In the genomic region with DNA sequence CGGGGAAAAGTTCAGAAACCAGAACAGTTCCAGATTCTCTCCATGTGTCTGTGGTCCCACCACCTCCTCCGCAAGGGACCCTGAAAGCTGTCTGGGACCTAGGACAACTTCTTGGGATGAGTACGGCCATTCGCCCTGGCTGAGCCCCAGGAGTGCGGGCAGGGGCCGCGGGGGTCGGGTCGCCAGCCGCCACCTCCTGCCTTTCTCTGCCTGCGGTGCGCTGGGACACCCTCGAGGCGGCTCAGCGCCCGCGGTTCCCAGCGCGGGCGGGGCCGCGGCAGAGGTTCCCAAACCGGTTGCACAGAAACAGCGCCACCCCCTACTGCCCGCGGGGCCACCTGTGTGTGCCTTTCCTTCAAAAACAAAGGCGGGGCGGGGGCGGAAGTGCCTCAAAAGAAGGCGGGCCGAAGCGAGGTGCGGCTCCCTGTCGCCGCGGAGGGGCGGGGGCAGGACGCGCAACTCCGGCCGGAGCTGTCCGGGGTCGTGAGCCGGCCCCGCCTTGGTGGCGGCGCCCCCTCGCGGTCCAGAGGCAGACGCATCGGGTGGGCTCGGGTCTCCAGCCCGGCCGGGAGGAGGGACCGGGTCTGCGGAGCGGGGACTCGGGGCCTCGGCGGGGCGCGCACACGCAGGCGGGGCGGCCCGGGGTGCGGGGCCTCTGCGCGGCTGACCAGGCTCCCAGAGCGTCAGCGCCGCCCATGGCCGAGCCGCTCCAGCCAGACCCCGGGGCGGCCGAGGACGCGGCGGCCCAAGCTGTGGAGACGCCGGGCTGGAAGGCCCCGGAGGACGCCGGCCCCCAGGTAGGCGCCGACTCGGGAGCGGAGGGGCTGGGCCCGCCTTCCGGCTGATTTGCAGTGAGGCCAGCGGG, we compare ENCODE assay signal across 8 cellular contexts. TPM values are rescaled to one million over a fixed set of nuclear protein-coding genes. Genes with fewer than 3 reads are reported as not detected.
DNase-seq lines count a peak whose midpoint lies in the region; ATAC-seq, FAIRE-seq and TF ChIP-seq lines count a peak whose summit lies in the region.

A gene with protein sequence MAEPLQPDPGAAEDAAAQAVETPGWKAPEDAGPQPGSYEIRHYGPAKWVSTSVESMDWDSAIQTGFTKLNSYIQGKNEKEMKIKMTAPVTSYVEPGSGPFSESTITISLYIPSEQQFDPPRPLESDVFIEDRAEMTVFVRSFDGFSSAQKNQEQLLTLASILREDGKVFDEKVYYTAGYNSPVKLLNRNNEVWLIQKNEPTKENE (plus strand): TSS at position 423 of the 865 bp plus-strand sequence. CDS start 273 bp downstream, at position 696.

- peaks cover 26% of the 10 kb centered on the region for H3K36me3 Mint-ChIP-seq in nephron progenitor cell (ENCODE audit: low read depth)
- H3K36me3 Mint-ChIP-seq in stimulated activated naive CD8-positive, alpha-beta T cell treated with anti-CD3 and anti-CD28 coated beads, Interleukin-15, Interleukin-2, amounts not matched to agents 100 ng/mL and 50 ng/mL, for 24 hours (ENCODE audit: low read depth) = peaks cover 28% of the 10 kb centered on the region

- H3K27ac ChIP-seq in RWPE2 (ENCODE audit: poor library complexity, severe bottlenecking) = peak within 1 kb of the TSS; percentile 59

- peak; percentile 87 for ATAC-seq in RWPE2 (ENCODE audit: low read depth)

- H3K9me3 Mint-ChIP-seq in nephron progenitor cell = no peaks in the 10 kb centered on the region
- H3K9me3 Mint-ChIP-seq in stimulated activated naive CD8-positive, alpha-beta T cell treated with anti-CD3 and anti-CD28 coated beads, Interleukin-15, Interleukin-2, amounts not matched to agents 100 ng/mL and 50 ng/mL, for 24 hours = no peaks in the 10 kb centered on the region

- H4K20me1 ChIP-seq in Loucy (ENCODE audit: insufficient read depth, low read length, poor library complexity, severe bottlenecking) = no peaks in the 10 kb centered on the region

- H3K4me1 ChIP-seq in Loucy (ENCODE audit: insufficient read depth, low read length, poor library complexity, severe bottlenecking) (peaks cover 19% of the 10 kb centered on the region), RWPE2 (ENCODE audit: insufficient read depth, poor library complexity, severe bottlenecking) (peaks cover 5% of the 10 kb centered on the region)

- peak within 1 kb of the TSS; percentile 96 for H2AFZ ChIP-seq in Loucy (ENCODE audit: low read length)

- H3K4me2 ChIP-seq in Loucy (ENCODE audit: low read depth, low read length, poor library complexity, severe bottlenecking) = peak within 1 kb of the TSS; percentile 90

- no peaks in the 10 kb centered on the region for H3K27me3 ChIP-seq in Loucy (ENCODE audit: insufficient read depth, low read length, poor library complexity, severe bottlenecking)
- H3K27me3 ChIP-seq in RWPE2 (ENCODE audit: insufficient read depth, poor library complexity, severe bottlenecking) = no peaks in the 10 kb centered on the region

- H3K4me3 ChIP-seq in Loucy (ENCODE audit: low read length, poor library complexity, severe bottlenecking) (peak within 1 kb of the TSS; percentile 82), RWPE2 (ENCODE audit: severe bottlenecking) (peak within 1 kb of the TSS; percentile 64), fibroblast of the aortic adventitia (ENCODE audit: low read depth, low read length) (peak within 1 kb of the TSS; percentile 75)

- H3K4me3 Mint-ChIP-seq in nephron progenitor cell = peak within 1 kb of the TSS; percentile 89
- H3K4me3 Mint-ChIP-seq in stimulated activated naive CD8-positive, alpha-beta T cell treated with anti-CD3 and anti-CD28 coated beads, Interleukin-15, Interleukin-2, amounts not matched to agents 100 ng/mL and 50 ng/mL, for 24 hours = peak within 1 kb of the TSS; percentile 84

- peaks cover 3% of the 10 kb centered on the region; the same call in 1 of the 2 replicates for H3F3A ChIP-seq in Loucy (ENCODE audit: low read depth)

- H3K9me3 ChIP-seq in Loucy (ENCODE audit: insufficient read depth, low read depth, low read length) = no peaks in the 10 kb centered on the region
- H3K9me3 ChIP-seq in RWPE2 (ENCODE audit: severe bottlenecking) = no peaks in the 10 kb centered on the region

- H3K79me2 ChIP-seq in Loucy (ENCODE audit: insufficient read depth, low read length) = peaks cover 12% of the 10 kb centered on the region; the same call in 1 of the 2 replicates

- no peaks in the 10 kb centered on the region for H3K9me2 ChIP-seq in Loucy (replicated peaks; ENCODE audit: low read depth, low read length)

- no peak within 1 kb of the TSS for H3K27ac Mint-ChIP-seq in nephron progenitor cell
- H3K27ac Mint-ChIP-seq in stimulated activated naive CD8-positive, alpha-beta T cell treated with anti-CD3 and anti-CD28 coated beads, Interleukin-15, Interleukin-2, amounts not matched to agents 100 ng/mL and 50 ng/mL, for 24 hours = peak within 1 kb of the TSS; percentile 83

- peak; percentile 47; the same call in 1 of the 2 replicates for TF ChIP-seq POLR2A in H54 (IDR thresholded peaks at IDR 0.05; ENCODE audit: low read depth, low read length)

- H3K36me3 ChIP-seq in Loucy (ENCODE audit: insufficient read depth, low read length) (no peaks in the 10 kb centered on the region; the same call in 1 of the 2 replicates), RWPE2 (ENCODE audit: low read depth) (peaks cover 31% of the 10 kb centered on the region)

- DNase-seq in EH (ENCODE audit: low read depth) (peak; percentile 82), H54 (ENCODE audit: insufficient read length, low spot score) (peak; percentile 76), RWPE2 (ENCODE audit: low spot score) (peak; percentile 97), fibroblast of the aortic adventitia (ENCODE audit: low read depth) (peak; percentile 39), nephron progenitor cell (peak; percentile 97)
- DNase-seq in activated T-helper 9 cell treated with anti-CD3 and anti-CD28 coated beads, Interleukin-2, amount 50 U/mL, for 16 hours (ENCODE audit: low read depth) = peak; percentile 78

- TF ChIP-seq CTCF in Loucy (conservative IDR thresholded peaks at IDR 0.05; ENCODE audit: low read length) = peak; percentile 50
- peak; percentile 77 for TF ChIP-seq CTCF in RWPE2 (IDR thresholded peaks at IDR 0.05; ENCODE audit: poor library complexity, severe bottlenecking)
- TF ChIP-seq CTCF in fibroblast of the aortic adventitia (IDR thresholded peaks at IDR 0.05; ENCODE audit: insufficient read depth, low read length) = peak; percentile 9
- peak; percentile 51 for TF ChIP-seq CTCF in nephron progenitor cell (IDR thresholded peaks at IDR 0.05)

- H3K9ac ChIP-seq in Loucy (ENCODE audit: low read depth, low read length, poor library complexity, severe bottlenecking) = peak within 1 kb of the TSS; percentile 88

- H3K4me1 Mint-ChIP-seq in nephron progenitor cell = peaks cover 16% of the 10 kb centered on the region
- peaks cover 22% of the 10 kb centered on the region for H3K4me1 Mint-ChIP-seq in stimulated activated naive CD8-positive, alpha-beta T cell treated with anti-CD3 and anti-CD28 coated beads, Interleukin-15, Interleukin-2, amounts not matched to agents 100 ng/mL and 50 ng/mL, for 24 hours (ENCODE audit: low read depth)

- no peak for FAIRE-seq in H54 (lab: Jason Lieb, UNC)

- peaks cover 12% of the 10 kb centered on the region for H3K27me3 Mint-ChIP-seq in nephron progenitor cell (ENCODE audit: low read depth, poor library complexity)
- H3K27me3 Mint-ChIP-seq in stimulated activated naive CD8-positive, alpha-beta T cell treated with anti-CD3 and anti-CD28 coated beads, Interleukin-15, Interleukin-2, amounts not matched to agents 100 ng/mL and 50 ng/mL, for 24 hours = no peaks in the 10 kb centered on the region

RNA-seq across cellular contexts. Expression of the gene that starts here (rescaled TPM):
- 17.1 and 40.7 TPM in 2 replicates for total RNA-seq in fibroblast of the aortic adventitia (ENCODE audit: low replicate concordance)

Comparison
In these comparisons a context has a peak if more than half of its experiments do, and no peak if none do; other contexts are left out.
1. Peak in every context shown above with its lines: DNase-seq, ATAC-seq, H3K4me3 ChIP-seq and H3K27ac ChIP-seq.
2. DNase-seq: peak in every context shown above with its lines; median percentile 97 in RWPE2; 97 in nephron progenitor cell; 82 in EH; 78 in activated T-helper 9 cell treated with anti-CD3 and anti-CD28 coated beads, Interleukin-2, amount 50 U/mL, for 16 hours; 76 in H54; 39 in fibroblast of the aortic adventitia.
3. CTCF ChIP-seq: peak in every context shown above with its lines; median percentile 77 in RWPE2; 51 in nephron progenitor cell; 50 in Loucy; 9 in fibroblast of the aortic adventitia.